ENCODE assay signal across 1 cellular context in genomic region chr1:169484683-169485426, GRCh38.
TF ChIP-seq lines count a peak whose summit lies in the region.

No MANE protein-coding gene starts in this region.

TF ChIP-seq in HepG2, 621 proteins besides CTCF, POLR2A, EP300 and RAD21 (continued from another document and continues in another):
- TF ChIP-seq ZNF407 (CRISPR knock-in tag; IDR thresholded peaks at IDR 0.05; ENCODE audit: not compliant biosample characterization) (no peak), ATM (IDR thresholded peaks at IDR 0.05; ENCODE audit: borderline replicate concordance) (no peak), ZNF564 (CRISPR knock-in tag; IDR thresholded peaks at IDR 0.05) (peak; percentile 64; the same call in 1 of the 2 replicates), ZNF605 (CRISPR knock-in tag; IDR thresholded peaks at IDR 0.05) (peak; percentile 85), ASH2L (IDR thresholded peaks at IDR 0.05; ENCODE audit: insufficient read length, low read depth, low read length) (no peak), ZNF205 (CRISPR knock-in tag; IDR thresholded peaks at IDR 0.05) (no peak), MYPOP (CRISPR knock-in tag; IDR thresholded peaks at IDR 0.05) (0 out of 2 replicates have a peak, but pooled peaks have one; percentile 46), NFYB (CRISPR knock-in tag; IDR thresholded peaks at IDR 0.05) (0 out of 2 replicates have a peak, but pooled peaks have one; percentile 18), ELK4 (CRISPR knock-in tag; IDR thresholded peaks at IDR 0.05; ENCODE audit: borderline replicate concordance) (no peak), CHD4 (IDR thresholded peaks at IDR 0.05; ENCODE audit: borderline replicate concordance, low read length) (no peak), PAX8 (CRISPR knock-in tag; IDR thresholded peaks at IDR 0.05; ENCODE audit: borderline replicate concordance) (0 out of 2 replicates have a peak, but pooled peaks have one; percentile 14), SYNCRIP (IDR thresholded peaks at IDR 0.05; ENCODE audit: insufficient read depth, low read depth, low read length) (no peak), ZNF644 (CRISPR knock-in tag; IDR thresholded peaks at IDR 0.05; ENCODE audit: low read depth) (no peak), ZNF143 (CRISPR knock-in tag; IDR thresholded peaks at IDR 0.05) (no peak), ZNF75D (CRISPR knock-in tag; IDR thresholded peaks at IDR 0.05; ENCODE audit: borderline replicate concordance) (no peak), SNRNP70 (IDR thresholded peaks at IDR 0.05; ENCODE audit: low read depth, low read length) (no peak), ZNF556 (CRISPR knock-in tag; IDR thresholded peaks at IDR 0.05; ENCODE audit: borderline replicate concordance) (no peak; the same call in 1 of the 2 replicates), BCLAF1 (IDR thresholded peaks at IDR 0.05) (no peak), ZNF569 (CRISPR knock-in tag; IDR thresholded peaks at IDR 0.05; ENCODE audit: borderline replicate concordance) (no peak; the same call in 1 of the 2 replicates), HMG20B (CRISPR knock-in tag; conservative IDR thresholded peaks at IDR 0.05) (0 out of 2 replicates have a peak, but pooled peaks have one; percentile 49), ZNF30 (CRISPR knock-in tag; IDR thresholded peaks at IDR 0.05) (no peak), FOXP1 (IDR thresholded peaks at IDR 0.05) (no peak), FOXP1 (CRISPR knock-in tag; IDR thresholded peaks at IDR 0.05) (peak; percentile 88), BORCS8-MEF2B (CRISPR knock-in tag; IDR thresholded peaks at IDR 0.05) (no peak), DBP (CRISPR knock-in tag; IDR thresholded peaks at IDR 0.05; ENCODE audit: not compliant biosample characterization) (no peak), ZSCAN9 (CRISPR knock-in tag; IDR thresholded peaks at IDR 0.05; ENCODE audit: borderline replicate concordance) (no peak), HNRNPLL (IDR thresholded peaks at IDR 0.05; ENCODE audit: low read depth, low read length, poor library complexity, severe bottlenecking) (no peak), ZBTB3 (CRISPR knock-in tag; IDR thresholded peaks at IDR 0.05; ENCODE audit: borderline replicate concordance, low read depth) (no peak; the same call in 1 of the 2 replicates), SRSF1 (optimal IDR thresholded peaks at IDR 0.05; ENCODE audit: low read depth, low read length) (no peak), MAZ (IDR thresholded peaks at IDR 0.05; ENCODE audit: borderline replicate concordance, low read depth, low read length) (peak; percentile 39; the same call in 1 of the 2 replicates), MAZ (CRISPR knock-in tag; IDR thresholded peaks at IDR 0.05; ENCODE audit: low read depth) (no peak; the same call in 1 of the 2 replicates), SIN3A (IDR thresholded peaks at IDR 0.05; ENCODE audit: borderline replicate concordance, low read depth, low read length) (peak; percentile 61; the same call in 1 of the 2 replicates), RFXAP (CRISPR knock-in tag; IDR thresholded peaks at IDR 0.05; ENCODE audit: borderline replicate concordance) (no peak), ATF7 (IDR thresholded peaks at IDR 0.05) (no peak), ATF7 (CRISPR knock-in tag; IDR thresholded peaks at IDR 0.05) (no peak), ADNP (CRISPR knock-in tag; IDR thresholded peaks at IDR 0.05) (no peak), THRA (CRISPR knock-in tag; IDR thresholded peaks at IDR 0.05; ENCODE audit: borderline replicate concordance) (no peak), ZNF207 (IDR thresholded peaks at IDR 0.05; ENCODE audit: borderline replicate concordance) (no peak), ZNF367 (CRISPR knock-in tag; IDR thresholded peaks at IDR 0.05; ENCODE audit: borderline replicate concordance) (no peak), ZHX2 (IDR thresholded peaks at IDR 0.05; ENCODE audit: low read depth) (no peak), ZHX2 (CRISPR knock-in tag; IDR thresholded peaks at IDR 0.05; ENCODE audit: borderline replicate concordance) (no peak), POGZ (CRISPR knock-in tag; IDR thresholded peaks at IDR 0.05) (no peak; the same call in 1 of the 2 replicates)
